In the genomic region with DNA sequence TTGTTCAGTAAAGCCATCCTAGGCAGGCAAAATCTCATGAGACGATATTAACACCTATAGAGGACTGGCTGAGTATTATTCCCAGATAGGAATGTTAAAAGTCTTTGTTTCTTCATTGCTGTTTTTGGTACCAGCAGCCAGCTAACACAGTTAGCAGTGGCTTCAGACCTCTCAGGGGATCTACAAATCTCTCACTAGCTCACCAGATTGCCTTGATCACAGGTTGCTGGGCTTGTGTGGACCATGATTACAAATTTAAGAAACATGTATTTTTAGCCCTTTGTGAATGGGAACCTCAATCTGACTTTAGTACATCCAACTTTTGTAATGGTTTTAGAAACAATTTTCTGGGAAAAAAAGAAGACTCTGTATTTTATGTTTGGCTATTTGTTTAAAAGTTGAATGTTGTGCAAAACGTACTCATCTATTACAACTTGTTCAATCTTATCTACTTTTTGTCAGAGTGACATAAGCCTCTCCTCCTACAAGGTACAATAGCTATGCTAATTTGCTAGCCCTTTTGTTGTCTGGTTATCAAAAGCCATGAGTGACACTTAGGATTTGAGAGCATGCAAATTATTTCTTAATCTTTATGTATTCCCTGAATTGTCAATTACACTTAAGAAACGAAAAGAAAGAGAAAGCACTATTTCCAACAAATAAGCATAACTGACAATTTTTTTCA, we compare ENCODE assay signal across 20 cellular contexts.
DNase-seq lines count a peak whose midpoint lies in the region; ATAC-seq, FAIRE-seq and TF ChIP-seq lines count a peak whose summit lies in the region.
"Had no signal": no experiment of that assay in that cellular context is flagged by ENCODE, and none has a peak within 500 bp of the region (broad histone marks: within the 10 kb centered on the region; RNA-seq: fewer than 3 reads in every experiment).

No MANE protein-coding gene starts in this region.

- no peak overlapping the region for H3K4me3 ChIP-seq in neuronal stem cell (ENCODE audit: low read length in 2 of 2)
- H3K4me3 ChIP-seq: A549, BLaER1, GM12878 had no signal

- FAIRE-seq in D721Med (lab: Jason Lieb, UNC): peak; percentile 80
- FAIRE-seq: A549, GM12878, HepG2 had no signal

- H2BK12ac ChIP-seq in neuronal stem cell (ENCODE audit: low read length): no peak overlapping the region

- H3K4me1 ChIP-seq in neuronal stem cell (ENCODE audit: control insufficient read depth in 2 of 2, insufficient read depth in 1 of 2, low read depth in 1 of 2, low read length in 2 of 2): peaks cover 3 to 31% of the 10 kb centered on the region in 2 donors
- H3K4me1 ChIP-seq: A549, BLaER1 had no signal

- H3K36me3 ChIP-seq in neuronal stem cell (replicated peaks in 1 of 2; ENCODE audit: control insufficient read depth in 2 of 2, insufficient read depth in 2 of 2, low read length in 2 of 2): no peaks in the 10 kb centered on the region
- H3K36me3 ChIP-seq: BLaER1 had no signal

- H4K91ac ChIP-seq in neuronal stem cell (ENCODE audit: low read depth, low read length, poor library complexity): no peak overlapping the region

- POLR2A ChIA-PET in WTC11 (lab: Charles Lee): no interaction called here

- H3K27me3 ChIP-seq in neuronal stem cell (ENCODE audit: control insufficient read depth in 3 of 3, insufficient read depth in 3 of 3, low read depth in 1 of 3, low read length in 3 of 3): no peaks in the 10 kb centered on the region
- H3K27me3 ChIP-seq: BLaER1 had no signal

- no peak overlapping the region for H3K27ac ChIP-seq in neuronal stem cell (replicated peaks; ENCODE audit: low read length)
- H3K27ac ChIP-seq: 22Rv1, A549, BLaER1 had no signal

- no peak overlapping the region for H2BK120ac ChIP-seq in neuronal stem cell (ENCODE audit: low read depth, low read length)

- H3K9me3 ChIP-seq in neuronal stem cell (replicated peaks in 1 of 2; ENCODE audit: control insufficient read depth in 2 of 2, insufficient read depth in 1 of 2, low read depth in 1 of 2, low read length in 2 of 2): no peaks in the 10 kb centered on the region
- H3K9me3 ChIP-seq: A549, BLaER1 had no signal

- no peaks in the 10 kb centered on the region for H3K79me1 ChIP-seq in neuronal stem cell (ENCODE audit: low read depth, low read length)

- ATAC-seq in WTC11: no peak
- no peak for ATAC-seq in stimulated activated memory B cell treated with anti-CD40 and anti-IgM and Interleukin-4, amounts not matched to agents 10 μg/mL and 1 μg/mL and 100 μg/mL, for 72 hours
- ATAC-seq: A549, GM12878, HepG2 had no signal

- H3K14ac ChIP-seq in neuronal stem cell (ENCODE audit: low read length): no peak overlapping the region

- no peaks in the 10 kb centered on the region for H3K36me3 Mint-ChIP-seq in WTC11
- H3K36me3 Mint-ChIP-seq in stimulated activated memory B cell treated with anti-CD40 and anti-IgM and Interleukin-4, amounts not matched to agents 10 μg/mL and 1 μg/mL and 100 μg/mL, for 72 hours: no peaks in the 10 kb centered on the region
- H3K36me3 Mint-ChIP-seq: CD14-positive monocyte; CD4-positive, alpha-beta memory T cell had no signal

- CTCF ChIA-PET in WTC11 (lab: Charles Lee): no interaction called here

- no peaks in the 10 kb centered on the region for H3K27me3 Mint-ChIP-seq in WTC11 (ENCODE audit: low read depth)
- H3K27me3 Mint-ChIP-seq in stimulated activated memory B cell treated with anti-CD40 and anti-IgM and Interleukin-4, amounts not matched to agents 10 μg/mL and 1 μg/mL and 100 μg/mL, for 72 hours: no peaks in the 10 kb centered on the region
- H3K27me3 Mint-ChIP-seq: CD4-positive, alpha-beta memory T cell had no signal

- H2AK5ac ChIP-seq in neuronal stem cell (ENCODE audit: low read depth, low read length): no peak overlapping the region

- no peak overlapping the region for H3K4me2 ChIP-seq in neuronal stem cell (ENCODE audit: insufficient read depth, low read length, poor library complexity, severe bottlenecking)
- H3K4me2 ChIP-seq: A549, BLaER1 had no signal

- no peak overlapping the region for H3K18ac ChIP-seq in neuronal stem cell (ENCODE audit: low read length)

- no peak overlapping the region for H3K4ac ChIP-seq in neuronal stem cell (ENCODE audit: low read length)

- no peaks in the 10 kb centered on the region for H3K9me3 Mint-ChIP-seq in WTC11
- no peaks in the 10 kb centered on the region for H3K9me3 Mint-ChIP-seq in stimulated activated memory B cell treated with anti-CD40 and anti-IgM and Interleukin-4, amounts not matched to agents 10 μg/mL and 1 μg/mL and 100 μg/mL, for 72 hours
- H3K9me3 Mint-ChIP-seq: CD14-positive monocyte had no signal

- H3K27ac Mint-ChIP-seq in WTC11: no peak overlapping the region
- no peak overlapping the region for H3K27ac Mint-ChIP-seq in stimulated activated memory B cell treated with anti-CD40 and anti-IgM and Interleukin-4, amounts not matched to agents 10 μg/mL and 1 μg/mL and 100 μg/mL, for 72 hours
- H3K27ac Mint-ChIP-seq: CD4-positive, alpha-beta memory T cell had no signal

- H3K9ac ChIP-seq in neuronal stem cell (ENCODE audit: low read depth, low read length, poor library complexity): no peak overlapping the region
- H3K9ac ChIP-seq: BLaER1 had no signal

- H3K4me3 Mint-ChIP-seq in WTC11: no peak overlapping the region
- H3K4me3 Mint-ChIP-seq in stimulated activated memory B cell treated with anti-CD40 and anti-IgM and Interleukin-4, amounts not matched to agents 10 μg/mL and 1 μg/mL and 100 μg/mL, for 72 hours: no peak overlapping the region
- H3K4me3 Mint-ChIP-seq: CD14-positive monocyte; CD4-positive, alpha-beta memory T cell had no signal

- H2BK5ac ChIP-seq in neuronal stem cell (ENCODE audit: low read length): no peak overlapping the region

- no peak overlapping the region for H4K8ac ChIP-seq in neuronal stem cell (ENCODE audit: low read depth, low read length)

- WGBS in neuronal stem cell (ENCODE audit: extremely low coverage in 2 of 2, insufficient read length in 2 of 2, insufficient replicate concordance in 1 of 2), 2 donors: no CpG with 5 or more reads among the region's 3 CpGs

- H3K23ac ChIP-seq in neuronal stem cell (ENCODE audit: low read depth, low read length, poor library complexity): no peak overlapping the region

- DNase-seq in NCI-H146 (lab: John Stamatoyannopoulos, UW): peak; percentile 25
- DNase-seq in NCI-H146 treated with DMSO at 0.1 percent for 48 hours (lab: John Stamatoyannopoulos, UW; ENCODE audit: unreplicated experiment): no peak
- no peak for DNase-seq in D721Med (ENCODE audit: insufficient read length, low spot score)
- peak; percentile 20 for DNase-seq in NCI-H82 treated with DMSO at 0.1 percent for 48 hours (lab: John Stamatoyannopoulos, UW; ENCODE audit: unreplicated experiment)
- DNase-seq in neuronal stem cell (ENCODE audit: low spot score): no peak
- DNase-seq in WTC11 (ENCODE audit: low spot score): no peak
- DNase-seq: CD4-positive, alpha-beta memory T cell; DMS 273 treated with DMSO at 0.1 percent for 48 hours; DMS53; DND-41; EL; GOT3; H7 had no signal

- H2BK15ac ChIP-seq in neuronal stem cell (ENCODE audit: low read length): no peak overlapping the region

- H3K4me1 Mint-ChIP-seq in WTC11: peaks cover 16% of the 10 kb centered on the region
- H3K4me1 Mint-ChIP-seq in stimulated activated memory B cell treated with anti-CD40 and anti-IgM and Interleukin-4, amounts not matched to agents 10 μg/mL and 1 μg/mL and 100 μg/mL, for 72 hours: no peaks in the 10 kb centered on the region
- H3K4me1 Mint-ChIP-seq: CD14-positive monocyte; CD4-positive, alpha-beta memory T cell had no signal

- TF ChIP-seq CTCF in D721Med (IDR thresholded peaks at IDR 0.05; ENCODE audit: insufficient read depth, missing control alignments) (no peak), WTC11 (IDR thresholded peaks at IDR 0.05) (no peak)

- peak overlapping the region; percentile 15 for H2AFZ ChIP-seq in neuronal stem cell (ENCODE audit: low read length)

TF ChIP-seq in WTC11, 78 proteins besides CTCF, POLR2A, EP300 and RAD21:
- TF ChIP-seq, protein P1, sequence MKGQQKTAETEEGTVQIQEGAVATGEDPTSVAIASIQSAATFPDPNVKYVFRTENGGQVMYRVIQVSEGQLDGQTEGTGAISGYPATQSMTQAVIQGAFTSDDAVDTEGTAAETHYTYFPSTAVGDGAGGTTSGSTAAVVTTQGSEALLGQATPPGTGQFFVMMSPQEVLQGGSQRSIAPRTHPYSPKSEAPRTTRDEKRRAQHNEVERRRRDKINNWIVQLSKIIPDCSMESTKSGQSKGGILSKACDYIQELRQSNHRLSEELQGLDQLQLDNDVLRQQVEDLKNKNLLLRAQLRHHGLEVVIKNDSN (CRISPR knock-in tag; IDR thresholded peaks at IDR 0.05): no peak
- TF ChIP-seq HMGA2 (CRISPR knock-in tag; IDR thresholded peaks at IDR 0.05) (no peak), ZNF671 (CRISPR knock-in tag; IDR thresholded peaks at IDR 0.05) (no peak)

Comparison
In these comparisons a context has a peak if more than half of its experiments do, and no peak if none do; other contexts are left out.
1. DNase-seq: peak in NCI-H146 (single experiment) and NCI-H82 treated with DMSO at 0.1 percent for 48 hours (single experiment); none in NCI-H146 treated with DMSO at 0.1 percent for 48 hours (single experiment), D721Med (single experiment), neuronal stem cell (single experiment) and WTC11 (single experiment).